In genomic region chr20:653110-653589, GRCh38 we compare ENCODE assay signal across 1 cellular context.
TF ChIP-seq lines count a peak whose summit lies in the region.

SRXN1 (minus strand) TSS chr20:653200; CDS start chr20:653185, 15 bp downstream.

TF ChIP-seq in HepG2, 621 proteins besides CTCF, POLR2A, EP300 and RAD21 (continued from another document and continues in another):
- TF ChIP-seq, protein P1, sequence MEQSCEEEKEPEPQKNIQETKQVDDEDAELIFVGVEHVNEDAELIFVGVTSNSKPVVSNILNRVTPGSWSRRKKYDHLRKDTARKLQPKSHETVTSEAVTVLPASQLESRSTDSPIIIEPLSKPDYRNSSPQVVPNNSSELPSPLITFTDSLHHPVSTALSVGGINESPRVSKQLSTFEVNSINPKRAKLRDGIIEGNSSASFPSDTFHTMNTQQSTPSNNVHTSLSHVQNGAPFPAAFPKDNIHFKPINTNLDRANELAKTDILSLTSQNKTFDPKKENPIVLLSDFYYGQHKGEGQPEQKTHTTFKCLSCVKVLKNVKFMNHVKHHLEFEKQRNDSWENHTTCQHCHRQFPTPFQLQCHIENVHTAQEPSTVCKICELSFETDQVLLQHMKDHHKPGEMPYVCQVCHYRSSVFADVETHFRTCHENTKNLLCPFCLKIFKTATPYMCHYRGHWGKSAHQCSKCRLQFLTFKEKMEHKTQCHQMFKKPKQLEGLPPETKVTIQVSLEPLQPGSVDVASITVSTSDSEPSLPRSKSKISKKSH (CRISPR knock-in tag; IDR thresholded peaks at IDR 0.05; ENCODE audit: borderline replicate concordance), result 0 out of 2 replicates have a peak, but pooled peaks have one; percentile 45
- peak; percentile 66; the same call in 1 of the 2 replicates for TF ChIP-seq RFXAP (CRISPR knock-in tag; IDR thresholded peaks at IDR 0.05; ENCODE audit: borderline replicate concordance)
- TF ChIP-seq ZBTB37 (CRISPR knock-in tag; IDR thresholded peaks at IDR 0.05), result no peak
- TF ChIP-seq, protein P2, sequence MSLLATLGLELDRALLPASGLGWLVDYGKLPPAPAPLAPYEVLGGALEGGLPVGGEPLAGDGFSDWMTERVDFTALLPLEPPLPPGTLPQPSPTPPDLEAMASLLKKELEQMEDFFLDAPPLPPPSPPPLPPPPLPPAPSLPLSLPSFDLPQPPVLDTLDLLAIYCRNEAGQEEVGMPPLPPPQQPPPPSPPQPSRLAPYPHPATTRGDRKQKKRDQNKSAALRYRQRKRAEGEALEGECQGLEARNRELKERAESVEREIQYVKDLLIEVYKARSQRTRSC (CRISPR knock-in tag; IDR thresholded peaks at IDR 0.05; ENCODE audit: low read depth), result no peak
- no peak for TF ChIP-seq NFATC3 (CRISPR knock-in tag; IDR thresholded peaks at IDR 0.05)
- peak; percentile 7; the same call in 1 of the 2 replicates for TF ChIP-seq HOXD1 (CRISPR knock-in tag; IDR thresholded peaks at IDR 0.05)
- no peak for TF ChIP-seq ZNF598 (CRISPR knock-in tag; IDR thresholded peaks at IDR 0.05; ENCODE audit: borderline replicate concordance)
- TF ChIP-seq TBX2 (CRISPR knock-in tag; IDR thresholded peaks at IDR 0.05; ENCODE audit: borderline replicate concordance), result peak; percentile 82; the same call in 1 of the 2 replicates
- peak; percentile 83; the same call in 1 of the 2 replicates for TF ChIP-seq TARDBP (CRISPR knock-in tag; IDR thresholded peaks at IDR 0.05)
- 0 out of 2 replicates have a peak, but pooled peaks have one; percentile 15 for TF ChIP-seq KLF15 (CRISPR knock-in tag; IDR thresholded peaks at IDR 0.05; ENCODE audit: borderline replicate concordance)
- TF ChIP-seq, protein P3, sequence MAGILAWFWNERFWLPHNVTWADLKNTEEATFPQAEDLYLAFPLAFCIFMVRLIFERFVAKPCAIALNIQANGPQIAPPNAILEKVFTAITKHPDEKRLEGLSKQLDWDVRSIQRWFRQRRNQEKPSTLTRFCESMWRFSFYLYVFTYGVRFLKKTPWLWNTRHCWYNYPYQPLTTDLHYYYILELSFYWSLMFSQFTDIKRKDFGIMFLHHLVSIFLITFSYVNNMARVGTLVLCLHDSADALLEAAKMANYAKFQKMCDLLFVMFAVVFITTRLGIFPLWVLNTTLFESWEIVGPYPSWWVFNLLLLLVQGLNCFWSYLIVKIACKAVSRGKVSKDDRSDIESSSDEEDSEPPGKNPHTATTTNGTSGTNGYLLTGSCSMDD (CRISPR knock-in tag; IDR thresholded peaks at IDR 0.05), result no peak
- TF ChIP-seq ZNF687 (CRISPR knock-in tag; IDR thresholded peaks at IDR 0.05), result peak; percentile 79
- no peak for TF ChIP-seq MEF2D (CRISPR knock-in tag; IDR thresholded peaks at IDR 0.05)
- 0 out of 2 replicates have a peak, but pooled peaks have one; percentile 14 for TF ChIP-seq KLF6 (CRISPR knock-in tag; IDR thresholded peaks at IDR 0.05)
- TF ChIP-seq ZNF10 (CRISPR knock-in tag; IDR thresholded peaks at IDR 0.05; ENCODE audit: borderline replicate concordance, low read depth), result no peak
- no peak for TF ChIP-seq PCBP1 (IDR thresholded peaks at IDR 0.05; ENCODE audit: borderline replicate concordance, low read depth, low read length)
- TF ChIP-seq, protein P4, sequence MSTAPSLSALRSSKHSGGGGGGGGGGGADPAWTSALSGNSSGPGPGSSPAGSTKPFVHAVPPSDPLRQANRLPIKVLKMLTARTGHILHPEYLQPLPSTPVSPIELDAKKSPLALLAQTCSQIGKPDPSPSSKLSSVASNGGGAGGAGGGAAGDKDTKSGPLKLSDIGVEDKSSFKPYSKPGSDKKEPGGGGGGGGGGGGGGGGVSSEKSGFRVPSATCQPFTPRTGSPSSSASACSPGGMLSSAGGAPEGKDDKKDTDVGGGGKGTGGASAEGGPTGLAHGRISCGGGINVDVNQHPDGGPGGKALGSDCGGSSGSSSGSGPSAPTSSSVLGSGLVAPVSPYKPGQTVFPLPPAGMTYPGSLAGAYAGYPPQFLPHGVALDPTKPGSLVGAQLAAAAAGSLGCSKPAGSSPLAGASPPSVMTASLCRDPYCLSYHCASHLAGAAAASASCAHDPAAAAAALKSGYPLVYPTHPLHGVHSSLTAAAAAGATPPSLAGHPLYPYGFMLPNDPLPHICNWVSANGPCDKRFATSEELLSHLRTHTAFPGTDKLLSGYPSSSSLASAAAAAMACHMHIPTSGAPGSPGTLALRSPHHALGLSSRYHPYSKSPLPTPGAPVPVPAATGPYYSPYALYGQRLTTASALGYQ (CRISPR knock-in tag; IDR thresholded peaks at IDR 0.05), result peak; percentile 61
- TF ChIP-seq REST (IDR thresholded peaks at IDR 0.05; ENCODE audit: borderline replicate concordance in 1 of 2, low read depth in 1 of 2, low read length in 2 of 2), result peak in 1 of 2 experiments; percentile 32; a peak in 2 of 4 replicates
- peak; percentile 91; the same call in 1 of the 2 replicates for TF ChIP-seq ZFYVE20 (CRISPR knock-in tag; IDR thresholded peaks at IDR 0.05; ENCODE audit: borderline replicate concordance, low read depth)
- no peak for TF ChIP-seq ZNF839 (CRISPR knock-in tag; IDR thresholded peaks at IDR 0.05; ENCODE audit: borderline replicate concordance)
- TF ChIP-seq, protein P5, sequence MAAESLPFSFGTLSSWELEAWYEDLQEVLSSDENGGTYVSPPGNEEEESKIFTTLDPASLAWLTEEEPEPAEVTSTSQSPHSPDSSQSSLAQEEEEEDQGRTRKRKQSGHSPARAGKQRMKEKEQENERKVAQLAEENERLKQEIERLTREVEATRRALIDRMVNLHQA (CRISPR knock-in tag; IDR thresholded peaks at IDR 0.05), result no peak
- TF ChIP-seq THAP7 (CRISPR knock-in tag; IDR thresholded peaks at IDR 0.05), result no peak
- peak; percentile 89 for TF ChIP-seq NR0B2 (CRISPR knock-in tag; IDR thresholded peaks at IDR 0.05)
- no peak for TF ChIP-seq PREB (CRISPR knock-in tag; IDR thresholded peaks at IDR 0.05)
- TF ChIP-seq ZNF781 (CRISPR knock-in tag; IDR thresholded peaks at IDR 0.05; ENCODE audit: borderline replicate concordance, not compliant biosample characterization), result no peak
- TF ChIP-seq, protein P6, sequence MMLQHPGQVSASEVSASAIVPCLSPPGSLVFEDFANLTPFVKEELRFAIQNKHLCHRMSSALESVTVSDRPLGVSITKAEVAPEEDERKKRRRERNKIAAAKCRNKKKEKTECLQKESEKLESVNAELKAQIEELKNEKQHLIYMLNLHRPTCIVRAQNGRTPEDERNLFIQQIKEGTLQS (CRISPR knock-in tag; IDR thresholded peaks at IDR 0.05), result peak; percentile 80
- TF ChIP-seq ZNF446 (CRISPR knock-in tag; IDR thresholded peaks at IDR 0.05), result no peak; the same call in 1 of the 2 replicates
- TF ChIP-seq, protein P7, sequence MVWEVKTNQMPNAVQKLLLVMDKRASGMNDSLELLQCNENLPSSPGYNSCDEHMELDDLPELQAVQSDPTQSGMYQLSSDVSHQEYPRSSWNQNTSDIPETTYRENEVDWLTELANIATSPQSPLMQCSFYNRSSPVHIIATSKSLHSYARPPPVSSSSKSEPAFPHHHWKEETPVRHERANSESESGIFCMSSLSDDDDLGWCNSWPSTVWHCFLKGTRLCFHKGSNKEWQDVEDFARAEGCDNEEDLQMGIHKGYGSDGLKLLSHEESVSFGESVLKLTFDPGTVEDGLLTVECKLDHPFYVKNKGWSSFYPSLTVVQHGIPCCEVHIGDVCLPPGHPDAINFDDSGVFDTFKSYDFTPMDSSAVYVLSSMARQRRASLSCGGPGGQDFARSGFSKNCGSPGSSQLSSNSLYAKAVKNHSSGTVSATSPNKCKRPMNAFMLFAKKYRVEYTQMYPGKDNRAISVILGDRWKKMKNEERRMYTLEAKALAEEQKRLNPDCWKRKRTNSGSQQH (CRISPR knock-in tag; IDR thresholded peaks at IDR 0.05; ENCODE audit: low read depth), result no peak; the same call in 1 of the 2 replicates
- TF ChIP-seq KAT2B (IDR thresholded peaks at IDR 0.05; ENCODE audit: borderline replicate concordance, low read depth, low read length), result no peak
- no peak for TF ChIP-seq NFIB (CRISPR knock-in tag; IDR thresholded peaks at IDR 0.05; ENCODE audit: borderline replicate concordance)
- TF ChIP-seq SMAD3 (CRISPR knock-in tag; IDR thresholded peaks at IDR 0.05), result 0 out of 2 replicates have a peak, but pooled peaks have one; percentile 57
- peak; percentile 93 for TF ChIP-seq ZFX (CRISPR knock-in tag; IDR thresholded peaks at IDR 0.05; ENCODE audit: low read depth)
